ENCODE assay signal across 6 cellular contexts in genomic region chr19:42280761-42281174, GRCh38. TPM values are rescaled to one million over a fixed set of nuclear protein-coding genes. Genes with fewer than 3 reads are reported as not detected.
DNase-seq lines count a peak whose midpoint lies in the region; ATAC-seq and TF ChIP-seq lines count a peak whose summit lies in the region.

No MANE protein-coding gene starts in this region.

- H3K4me1 ChIP-seq in SJCRH30 (peaks cover 47% of the 10 kb centered on the region), iPS DF 6.9 (ENCODE audit: control insufficient read depth, insufficient read depth, low read length) (peaks cover 18% of the 10 kb centered on the region), upper lobe of left lung (peaks cover 72 to 91% (median 81%) of the 10 kb centered on the region in 4 donors)

- H3K36me3 ChIP-seq in SJCRH30: no peaks in the 10 kb centered on the region
- H3K36me3 ChIP-seq in iPS DF 6.9 (ENCODE audit: control insufficient read depth, insufficient read depth, low read length): no peaks in the 10 kb centered on the region
- peaks cover 0 to 7% (median 0%) of the 10 kb centered on the region in 4 donors for H3K36me3 ChIP-seq in upper lobe of left lung

- no peak for TF ChIP-seq EP300 in upper lobe of left lung (IDR thresholded peaks at IDR 0.05)

- no peaks in the 10 kb centered on the region for H3K27me3 ChIP-seq in SJCRH30
- no peaks in the 10 kb centered on the region for H3K27me3 ChIP-seq in iPS DF 6.9 (ENCODE audit: control insufficient read depth, insufficient read depth, low read length)
- H3K27me3 ChIP-seq in upper lobe of left lung: no peaks in the 10 kb centered on the region

- ATAC-seq in upper lobe of left lung (ENCODE audit: low FRiP score in 2 of 2) (peak in 1 of 2 donors; percentile 28), HG02884 (IDR thresholded peaks at IDR 0.05; ENCODE audit: unreplicated experiment) (no peak)

- H3K27ac ChIP-seq in SJCRH30: peak overlapping the region; percentile 75
- H3K27ac ChIP-seq in iPS DF 6.9 (ENCODE audit: low read length): no peak overlapping the region
- peak overlapping the region; percentile 96 to 99 (median 96) for H3K27ac ChIP-seq in upper lobe of left lung

- H3K4me3 ChIP-seq in SJCRH30 (peak overlapping the region; percentile 65), iPS DF 6.9 (ENCODE audit: low read length) (peak overlapping the region; percentile 83), upper lobe of left lung (peak overlapping the region; percentile 71 to 88 (median 86))

- no peak for TF ChIP-seq CTCF in upper lobe of left lung (IDR thresholded peaks at IDR 0.05)

- no CpG with 5 or more reads among the region's 27 CpGs for WGBS in iPS DF 6.9 (ENCODE audit: insufficient coverage, insufficient read length)
- WGBS in upper lobe of left lung, 2 donors: 0 to 3% methylated on average over 13 to 16 of the region's 27 CpGs

- H3K9me3 ChIP-seq in SJCRH30 (replicated peaks) (no peaks in the 10 kb centered on the region), iPS DF 6.9 (ENCODE audit: control insufficient read depth, insufficient read depth, low read length) (no peaks in the 10 kb centered on the region), upper lobe of left lung (no peaks in the 10 kb centered on the region)

- peak; percentile 55 for DNase-seq in D341Med (ENCODE audit: low spot score)
- DNase-seq in SJCRH30: peak in 1 of 2 experiments; percentile 63
- no peak for DNase-seq in iPS DF 6.9 (ENCODE audit: low read depth, low spot score)
- DNase-seq in upper lobe of left lung: no peak
- DNase-seq in COLO668 (lab: John Stamatoyannopoulos, UW; ENCODE audit: unreplicated experiment): no peak

- TF ChIP-seq POLR2A in upper lobe of left lung (IDR thresholded peaks at IDR 0.05): no peak

RNA-seq across cellular contexts. Expression of gene CIC, which starts 11.7 kb away (rescaled TPM):
- 19.1 and 21.5 TPM in 2 replicates for total RNA-seq in SJCRH30 (2014; rRNA removed; shearing (Covaris generic))
- 100 to 1,000 TPM in 1 of 6 donors, 10 to 100 TPM in 5; 52.6 to 170 (median 77.7) TPM for total RNA-seq in upper lobe of left lung

RNA-seq across cellular contexts. Expression of gene PRR19, which starts 21.2 kb away (rescaled TPM):
- 0.73 and 1.9 TPM in 2 replicates for total RNA-seq in SJCRH30 (2014; rRNA removed; shearing (Covaris generic))
- total RNA-seq in upper lobe of left lung: 1 to 10 TPM in 1 of 6 donors, under 1 TPM in 2, not detected in 3; 0.40 to 1.4 (median 0.61) TPM

RNA-seq across cellular contexts. Expression of gene PAFAH1B3, which starts 21.7 kb away (rescaled TPM):
- 62.5 and 65.6 TPM in 2 replicates for total RNA-seq in SJCRH30 (2014; rRNA removed; shearing (Covaris generic))
- total RNA-seq in upper lobe of left lung: 10 to 100 TPM; 13.6 to 21.2 (median 18.8) TPM

RNA-seq across cellular contexts. Expression of gene ERF, which starts 25.8 kb away (rescaled TPM):
- 35.1 and 37.7 TPM in 2 replicates for total RNA-seq in SJCRH30 (2014; rRNA removed; shearing (Covaris generic))
- 10 to 100 TPM; 13.6 to 59.4 (median 32.5) TPM for total RNA-seq in upper lobe of left lung

RNA-seq across cellular contexts. Expression of gene TMEM145, which starts 32.3 kb away (rescaled TPM):
- 0.85 TPM in 1 of 2 replicates, not detected in the other for total RNA-seq in SJCRH30 (2014; rRNA removed; shearing (Covaris generic))
- under 1 TPM in 3 of 6 donors, not detected in 3; 0.34 to 0.79 (median 0.49) TPM for total RNA-seq in upper lobe of left lung
